1 cellular context compared by ENCODE assay signal in the genomic region with DNA sequence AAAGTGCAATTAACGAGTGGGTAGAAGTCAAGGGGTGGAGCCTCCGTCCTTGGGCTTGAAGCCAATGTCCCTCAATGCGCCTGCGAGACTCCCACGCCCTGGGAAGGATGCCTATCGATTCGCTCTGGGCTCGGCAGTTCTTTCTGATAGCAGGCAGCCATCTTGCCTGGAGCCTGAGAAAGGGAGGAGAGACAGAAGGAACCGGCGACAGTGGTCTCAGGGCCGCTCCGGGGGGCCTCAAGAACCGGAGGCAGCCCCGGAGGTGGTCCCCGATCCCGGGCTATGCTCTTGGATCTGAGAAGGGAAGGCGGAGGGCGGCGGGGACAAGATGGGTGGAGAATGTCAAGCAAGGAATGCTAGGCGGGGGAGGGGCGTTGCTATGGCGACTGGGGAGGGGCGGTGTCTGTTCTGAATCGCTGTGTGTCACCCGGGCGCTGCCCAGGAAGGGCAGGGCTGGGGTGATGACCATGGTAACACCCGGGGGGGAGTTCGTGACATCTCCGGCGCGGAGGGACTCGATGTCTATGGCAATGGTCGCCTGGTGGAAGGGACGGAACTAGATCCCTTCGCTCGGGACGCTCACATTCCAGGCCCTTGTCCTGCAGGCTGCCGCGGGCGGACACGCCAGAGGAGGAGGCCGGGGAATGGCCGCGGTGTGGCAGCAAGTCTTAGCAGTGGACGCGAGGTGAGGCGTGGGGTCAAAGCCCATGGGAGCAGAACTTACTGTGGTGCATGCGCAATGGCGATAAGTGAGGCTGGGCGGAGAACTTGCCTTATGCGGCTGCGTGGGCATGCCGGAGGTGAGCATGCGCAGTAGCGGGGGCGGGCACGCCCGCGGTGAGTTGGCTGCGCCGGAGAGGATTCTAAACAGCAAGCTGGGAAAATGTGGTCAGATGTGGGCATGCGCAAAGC.
TF ChIP-seq lines count a peak whose summit lies in the region.

TSS of gene WDR13 (plus strand) at position 140 of the 912 bp plus-strand sequence. CDS start at position 645, 505 bp downstream.

TF ChIP-seq in HepG2, 621 proteins besides CTCF, POLR2A, EP300 and RAD21 (continued from another document and continues in another):
- TF ChIP-seq, protein P1, sequence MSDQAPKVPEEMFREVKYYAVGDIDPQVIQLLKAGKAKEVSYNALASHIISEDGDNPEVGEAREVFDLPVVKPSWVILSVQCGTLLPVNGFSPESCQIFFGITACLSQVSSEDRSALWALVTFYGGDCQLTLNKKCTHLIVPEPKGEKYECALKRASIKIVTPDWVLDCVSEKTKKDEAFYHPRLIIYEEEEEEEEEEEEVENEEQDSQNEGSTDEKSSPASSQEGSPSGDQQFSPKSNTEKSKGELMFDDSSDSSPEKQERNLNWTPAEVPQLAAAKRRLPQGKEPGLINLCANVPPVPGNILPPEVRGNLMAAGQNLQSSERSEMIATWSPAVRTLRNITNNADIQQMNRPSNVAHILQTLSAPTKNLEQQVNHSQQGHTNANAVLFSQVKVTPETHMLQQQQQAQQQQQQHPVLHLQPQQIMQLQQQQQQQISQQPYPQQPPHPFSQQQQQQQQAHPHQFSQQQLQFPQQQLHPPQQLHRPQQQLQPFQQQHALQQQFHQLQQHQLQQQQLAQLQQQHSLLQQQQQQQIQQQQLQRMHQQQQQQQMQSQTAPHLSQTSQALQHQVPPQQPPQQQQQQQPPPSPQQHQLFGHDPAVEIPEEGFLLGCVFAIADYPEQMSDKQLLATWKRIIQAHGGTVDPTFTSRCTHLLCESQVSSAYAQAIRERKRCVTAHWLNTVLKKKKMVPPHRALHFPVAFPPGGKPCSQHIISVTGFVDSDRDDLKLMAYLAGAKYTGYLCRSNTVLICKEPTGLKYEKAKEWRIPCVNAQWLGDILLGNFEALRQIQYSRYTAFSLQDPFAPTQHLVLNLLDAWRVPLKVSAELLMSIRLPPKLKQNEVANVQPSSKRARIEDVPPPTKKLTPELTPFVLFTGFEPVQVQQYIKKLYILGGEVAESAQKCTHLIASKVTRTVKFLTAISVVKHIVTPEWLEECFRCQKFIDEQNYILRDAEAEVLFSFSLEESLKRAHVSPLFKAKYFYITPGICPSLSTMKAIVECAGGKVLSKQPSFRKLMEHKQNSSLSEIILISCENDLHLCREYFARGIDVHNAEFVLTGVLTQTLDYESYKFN (CRISPR knock-in tag; conservative IDR thresholded peaks at IDR 0.05) = peak; percentile 40
- TF ChIP-seq GPN1 (CRISPR knock-in tag; IDR thresholded peaks at IDR 0.05; ENCODE audit: borderline replicate concordance) (no peak), ZNF547 (CRISPR knock-in tag; IDR thresholded peaks at IDR 0.05) (no peak), SRSF9 (IDR thresholded peaks at IDR 0.05; ENCODE audit: borderline replicate concordance, insufficient read depth, low read depth, low read length, poor library complexity, severe bottlenecking) (no peak), ZBTB7A (CRISPR knock-in tag; IDR thresholded peaks at IDR 0.05) (no peak), ZNF792 (CRISPR knock-in tag; IDR thresholded peaks at IDR 0.05) (no peak), ARNT2 (CRISPR knock-in tag; IDR thresholded peaks at IDR 0.05; ENCODE audit: low read depth) (no peak), ZBTB4 (CRISPR knock-in tag; IDR thresholded peaks at IDR 0.05; ENCODE audit: borderline replicate concordance) (no peak), NFKBIZ (CRISPR knock-in tag; IDR thresholded peaks at IDR 0.05) (no peak), FOXA3 (CRISPR knock-in tag; IDR thresholded peaks at IDR 0.05) (peak; percentile 17; the same call in 1 of the 2 replicates), ZSCAN25 (CRISPR knock-in tag; IDR thresholded peaks at IDR 0.05) (no peak), SMAD3 (CRISPR knock-in tag; IDR thresholded peaks at IDR 0.05) (no peak), MAFK (conservative IDR thresholded peaks at IDR 0.05 in 1 of 2, IDR thresholded peaks at IDR 0.05 in 1 of 2; ENCODE audit: low read length in 2 of 2) (no peak), ZNF264 (CRISPR knock-in tag; IDR thresholded peaks at IDR 0.05) (no peak), DDIT3 (CRISPR knock-in tag; IDR thresholded peaks at IDR 0.05) (no peak), DPF2 (CRISPR knock-in tag; IDR thresholded peaks at IDR 0.05; ENCODE audit: borderline replicate concordance, low read depth) (no peak), ZFP41 (CRISPR knock-in tag; IDR thresholded peaks at IDR 0.05; ENCODE audit: borderline replicate concordance) (no peak), ARNTL (CRISPR knock-in tag; IDR thresholded peaks at IDR 0.05) (no peak), ZFP1 (CRISPR knock-in tag; IDR thresholded peaks at IDR 0.05) (no peak), ZNF260 (CRISPR knock-in tag; IDR thresholded peaks at IDR 0.05; ENCODE audit: borderline replicate concordance, low read depth) (no peak), PHF20 (CRISPR knock-in tag; IDR thresholded peaks at IDR 0.05) (no peak), KDM4B (CRISPR knock-in tag; IDR thresholded peaks at IDR 0.05) (no peak), POGK (CRISPR knock-in tag; conservative IDR thresholded peaks at IDR 0.05) (no peak), ZNF879 (CRISPR knock-in tag; IDR thresholded peaks at IDR 0.05) (no peak), SIN3A (IDR thresholded peaks at IDR 0.05; ENCODE audit: borderline replicate concordance, low read depth, low read length) (0 out of 2 replicates have a peak, but pooled peaks have one; percentile 19), ZNF207 (IDR thresholded peaks at IDR 0.05; ENCODE audit: borderline replicate concordance) (no peak), GZF1 (CRISPR knock-in tag; IDR thresholded peaks at IDR 0.05) (no peak), ZNF761 (CRISPR knock-in tag; conservative IDR thresholded peaks at IDR 0.05) (no peak), PHF8 (CRISPR knock-in tag; IDR thresholded peaks at IDR 0.05) (peak; percentile 74), TARDBP (CRISPR knock-in tag; IDR thresholded peaks at IDR 0.05) (peak; percentile 5; the same call in 1 of the 2 replicates), ZFP82 (CRISPR knock-in tag; IDR thresholded peaks at IDR 0.05; ENCODE audit: borderline replicate concordance) (no peak), PAWR (CRISPR knock-in tag; IDR thresholded peaks at IDR 0.05; ENCODE audit: borderline replicate concordance) (no peak), MXI1 (IDR thresholded peaks at IDR 0.05; ENCODE audit: borderline replicate concordance, low read depth, low read length) (peak; percentile 38; the same call in 1 of the 3 replicates)
- TF ChIP-seq, protein P2, sequence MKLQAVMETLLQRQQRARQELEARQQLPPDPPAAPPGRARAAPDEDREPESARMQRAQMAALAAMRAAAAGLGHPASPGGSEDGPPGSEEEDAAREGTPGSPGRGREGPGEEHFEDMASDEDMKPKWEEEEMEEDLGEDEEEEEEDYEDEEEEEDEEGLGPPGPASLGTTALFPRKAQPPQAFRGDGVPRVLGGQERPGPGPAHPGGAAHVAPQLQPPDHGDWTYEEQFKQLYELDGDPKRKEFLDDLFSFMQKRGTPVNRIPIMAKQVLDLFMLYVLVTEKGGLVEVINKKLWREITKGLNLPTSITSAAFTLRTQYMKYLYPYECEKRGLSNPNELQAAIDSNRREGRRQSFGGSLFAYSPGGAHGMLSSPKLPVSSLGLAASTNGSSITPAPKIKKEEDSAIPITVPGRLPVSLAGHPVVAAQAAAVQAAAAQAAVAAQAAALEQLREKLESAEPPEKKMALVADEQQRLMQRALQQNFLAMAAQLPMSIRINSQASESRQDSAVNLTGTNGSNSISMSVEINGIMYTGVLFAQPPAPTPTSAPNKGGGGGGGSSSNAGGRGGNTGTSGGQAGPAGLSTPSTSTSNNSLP (IDR thresholded peaks at IDR 0.05; ENCODE audit: low read depth, low read length) = peak; percentile 37; the same call in 1 of the 2 replicates
- TF ChIP-seq, protein P3, sequence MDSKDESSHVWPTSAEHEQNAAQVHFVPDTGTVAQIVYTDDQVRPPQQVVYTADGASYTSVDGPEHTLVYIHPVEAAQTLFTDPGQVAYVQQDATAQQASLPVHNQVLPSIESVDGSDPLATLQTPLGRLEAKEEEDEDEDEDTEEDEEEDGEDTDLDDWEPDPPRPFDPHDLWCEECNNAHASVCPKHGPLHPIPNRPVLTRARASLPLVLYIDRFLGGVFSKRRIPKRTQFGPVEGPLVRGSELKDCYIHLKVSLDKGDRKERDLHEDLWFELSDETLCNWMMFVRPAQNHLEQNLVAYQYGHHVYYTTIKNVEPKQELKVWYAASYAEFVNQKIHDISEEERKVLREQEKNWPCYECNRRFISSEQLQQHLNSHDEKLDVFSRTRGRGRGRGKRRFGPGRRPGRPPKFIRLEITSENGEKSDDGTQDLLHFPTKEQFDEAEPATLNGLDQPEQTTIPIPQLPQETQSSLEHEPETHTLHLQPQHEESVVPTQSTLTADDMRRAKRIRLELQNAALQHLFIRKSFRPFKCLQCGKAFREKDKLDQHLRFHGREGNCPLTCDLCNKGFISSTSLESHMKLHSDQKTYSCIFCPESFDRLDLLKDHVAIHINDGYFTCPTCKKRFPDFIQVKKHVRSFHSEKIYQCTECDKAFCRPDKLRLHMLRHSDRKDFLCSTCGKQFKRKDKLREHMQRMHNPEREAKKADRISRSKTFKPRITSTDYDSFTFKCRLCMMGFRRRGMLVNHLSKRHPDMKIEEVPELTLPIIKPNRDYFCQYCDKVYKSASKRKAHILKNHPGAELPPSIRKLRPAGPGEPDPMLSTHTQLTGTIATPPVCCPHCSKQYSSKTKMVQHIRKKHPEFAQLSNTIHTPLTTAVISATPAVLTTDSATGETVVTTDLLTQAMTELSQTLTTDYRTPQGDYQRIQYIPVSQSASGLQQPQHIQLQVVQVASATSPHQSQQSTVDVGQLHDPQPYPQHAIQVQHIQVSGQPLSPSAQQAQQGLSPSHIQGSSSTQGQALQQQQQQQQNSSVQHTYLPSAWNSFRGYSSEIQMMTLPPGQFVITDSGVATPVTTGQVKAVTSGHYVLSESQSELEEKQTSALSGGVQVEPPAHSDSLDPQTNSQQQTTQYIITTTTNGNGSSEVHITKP (CRISPR knock-in tag; IDR thresholded peaks at IDR 0.05; ENCODE audit: low read depth) = no peak
- TF ChIP-seq, protein P4, sequence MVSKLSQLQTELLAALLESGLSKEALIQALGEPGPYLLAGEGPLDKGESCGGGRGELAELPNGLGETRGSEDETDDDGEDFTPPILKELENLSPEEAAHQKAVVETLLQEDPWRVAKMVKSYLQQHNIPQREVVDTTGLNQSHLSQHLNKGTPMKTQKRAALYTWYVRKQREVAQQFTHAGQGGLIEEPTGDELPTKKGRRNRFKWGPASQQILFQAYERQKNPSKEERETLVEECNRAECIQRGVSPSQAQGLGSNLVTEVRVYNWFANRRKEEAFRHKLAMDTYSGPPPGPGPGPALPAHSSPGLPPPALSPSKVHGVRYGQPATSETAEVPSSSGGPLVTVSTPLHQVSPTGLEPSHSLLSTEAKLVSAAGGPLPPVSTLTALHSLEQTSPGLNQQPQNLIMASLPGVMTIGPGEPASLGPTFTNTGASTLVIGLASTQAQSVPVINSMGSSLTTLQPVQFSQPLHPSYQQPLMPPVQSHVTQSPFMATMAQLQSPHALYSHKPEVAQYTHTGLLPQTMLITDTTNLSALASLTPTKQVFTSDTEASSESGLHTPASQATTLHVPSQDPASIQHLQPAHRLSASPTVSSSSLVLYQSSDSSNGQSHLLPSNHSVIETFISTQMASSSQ (IDR thresholded peaks at IDR 0.05; ENCODE audit: low read depth) = no peak
- TF ChIP-seq, protein P4 (CRISPR knock-in tag; IDR thresholded peaks at IDR 0.05; ENCODE audit: borderline replicate concordance) = no peak
- TF ChIP-seq, protein P5, sequence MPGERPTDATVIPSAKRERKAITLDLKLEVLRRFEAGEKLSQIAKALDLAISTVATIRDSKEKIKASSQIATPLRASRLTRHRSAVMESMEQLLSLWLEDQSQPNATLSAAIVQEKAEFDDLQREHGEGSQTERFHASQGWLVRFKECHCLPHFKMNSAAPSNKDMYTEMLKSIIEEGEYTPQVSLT (CRISPR knock-in tag; IDR thresholded peaks at IDR 0.05; ENCODE audit: borderline replicate concordance, low read depth) = no peak
